ENCODE assay signal across 20 cellular contexts in the genomic region with DNA sequence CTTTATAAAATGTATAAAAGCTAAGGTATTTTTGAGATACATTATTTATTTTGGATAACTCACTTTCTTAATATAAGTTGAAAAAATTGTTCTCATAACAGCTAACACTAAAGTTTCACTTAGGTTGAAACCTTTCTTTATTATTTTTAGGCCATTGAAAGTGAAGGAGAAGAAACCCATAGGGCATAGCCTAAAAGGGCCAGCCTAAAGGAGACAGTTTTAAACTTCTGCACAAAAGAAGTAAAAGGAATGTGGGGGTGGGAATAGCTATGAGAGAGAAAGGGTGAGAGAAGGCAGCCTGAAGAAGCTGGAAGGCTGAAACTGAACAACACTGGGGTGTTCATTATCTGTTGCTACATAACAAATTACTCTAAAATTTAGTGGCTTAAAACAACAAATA. TPM values are rescaled to one million over a fixed set of nuclear protein-coding genes. Genes with fewer than 3 reads are reported as not detected.
DNase-seq lines count a peak whose midpoint lies in the region; ATAC-seq, FAIRE-seq and TF ChIP-seq lines count a peak whose summit lies in the region.
"Had no signal": no experiment of that assay in that cellular context is flagged by ENCODE, and none has a peak within 500 bp of the region (broad histone marks: within the 10 kb centered on the region; RNA-seq: fewer than 3 reads in every experiment).

No MANE protein-coding gene starts in this region.

- peak overlapping the region; percentile 30 for H3K27ac Mint-ChIP-seq in activated naive CD4-positive, alpha-beta T cell treated with anti-CD3 and anti-CD28 coated beads, Interleukin-2, amount 50 U/mL, for 24 hours
- H3K27ac Mint-ChIP-seq in activated T-helper 17 cell treated with anti-CD3 and anti-CD28 coated beads, Interleukin-2, amount 50 U/mL, for 72 hours = no peak overlapping the region
- H3K27ac Mint-ChIP-seq: T-cell had no signal

- no peak overlapping the region for H3K9ac ChIP-seq in GM12878 (ENCODE audit: control insufficient read depth, insufficient read depth, low read length)
- H3K9ac ChIP-seq: SK-N-SH had no signal

- H3K4me3 ChIP-seq in GM12878 (no peak overlapping the region), heart left ventricle (no peak overlapping the region)

- RAD21 ChIA-PET in GM12878 (lab: Charles Lee; ENCODE audit: unreplicated experiment) = interaction anchor here (1.1 to 1.2 kb wide), 2 partner anchors 28 to 144 kb away, joined by 3 to 5 read pairs; no protein-coding TSS in a partner anchor

- H3K36me3 ChIP-seq in GM12878 (ENCODE audit: control insufficient read depth in 2 of 2, insufficient read depth in 2 of 2, low read length in 1 of 2) = no peaks in the 10 kb centered on the region
- no peaks in the 10 kb centered on the region for H3K36me3 ChIP-seq in heart left ventricle
- H3K36me3 ChIP-seq: BE2C had no signal

- TF ChIP-seq RAD21 in GM12878 (IDR thresholded peaks at IDR 0.05; ENCODE audit: insufficient read depth, low read depth, low read length) = no peak

- H3K27me3 ChIP-seq in GM12878 (replicated peaks in 1 of 2; ENCODE audit: control insufficient read depth in 2 of 2, insufficient read depth in 2 of 2, low read length in 1 of 2) (no peaks in the 10 kb centered on the region), heart left ventricle (no peaks in the 10 kb centered on the region)
- H3K27me3 ChIP-seq: BE2C had no signal

- peaks cover 5% of the 10 kb centered on the region for H3K4me1 Mint-ChIP-seq in activated naive CD4-positive, alpha-beta T cell treated with anti-CD3 and anti-CD28 coated beads, Interleukin-2, amount 50 U/mL, for 24 hours
- H3K4me1 Mint-ChIP-seq in activated T-helper 17 cell treated with anti-CD3 and anti-CD28 coated beads, Interleukin-2, amount 50 U/mL, for 72 hours = peaks cover 6% of the 10 kb centered on the region

- in situ Hi-C loops in GM12878 (cut with MboI) = no loop called here

- no peak overlapping the region for H2AFZ ChIP-seq in GM12878 (ENCODE audit: control insufficient read depth, low read depth, low read length)

- CTCF ChIA-PET in GM12878 (lab: Yijun Ruan, JAX) = interaction anchor here (0.7 to 1.6 kb wide), 3 partner anchors 13 to 146 kb away, joined by 3 to 4 read pairs (median 3); no protein-coding TSS in a partner anchor

- BruUV-seq in GM12878 (replicated peaks; lab: Mats Ljungman, UMichigan) = no TSS peak

- TF ChIP-seq CTCF in GM12878 (IDR thresholded peaks at IDR 0.05 in 2 of 3, conservative IDR thresholded peaks at IDR 0.05 in 1 of 3; ENCODE audit: control insufficient read depth in 2 of 3, extremely low read depth in 1 of 3, insufficient read depth in 1 of 3, low read depth in 3 of 3, low read length in 3 of 3) = no peak
- no peak for TF ChIP-seq CTCF in heart left ventricle (IDR thresholded peaks at IDR 0.05)

- no peaks in the 10 kb centered on the region for H3K36me3 Mint-ChIP-seq in activated naive CD4-positive, alpha-beta T cell treated with anti-CD3 and anti-CD28 coated beads, Interleukin-2, amount 50 U/mL, for 24 hours
- H3K36me3 Mint-ChIP-seq in activated T-helper 17 cell treated with anti-CD3 and anti-CD28 coated beads, Interleukin-2, amount 50 U/mL, for 72 hours (ENCODE audit: low read depth) = no peaks in the 10 kb centered on the region
- H3K36me3 Mint-ChIP-seq: CD4-positive, alpha-beta memory T cell; T-cell had no signal

- TF ChIP-seq EP300 in GM12878 (IDR thresholded peaks at IDR 0.05; ENCODE audit: borderline replicate concordance in 1 of 2, control insufficient read depth in 1 of 2, low read depth in 2 of 2, low read length in 2 of 2) = no peak

- TF ChIP-seq POLR2A in GM12878 (IDR thresholded peaks at IDR 0.05; ENCODE audit: low read depth, low read length) (no peak), heart left ventricle (IDR thresholded peaks at IDR 0.05) (no peak)

- no peaks in the 10 kb centered on the region for H3K9me3 Mint-ChIP-seq in activated naive CD4-positive, alpha-beta T cell treated with anti-CD3 and anti-CD28 coated beads, Interleukin-2, amount 50 U/mL, for 24 hours
- no peaks in the 10 kb centered on the region for H3K9me3 Mint-ChIP-seq in activated T-helper 17 cell treated with anti-CD3 and anti-CD28 coated beads, Interleukin-2, amount 50 U/mL, for 72 hours
- H3K9me3 Mint-ChIP-seq: T-cell had no signal

- ATAC-seq in HG03432 (IDR thresholded peaks at IDR 0.05; ENCODE audit: unreplicated experiment) (peak; percentile 61), GM12878 (peak; percentile 39), heart left ventricle (no peak)
- ATAC-seq in activated T-helper 17 cell treated with anti-CD3 and anti-CD28 coated beads, Interleukin-2, amount 50 U/mL, for 72 hours (replicated peaks) = no peak
- ATAC-seq: T-cell had no signal

- FAIRE-seq in GM12878 (lab: Jason Lieb, UNC) = no peak
- FAIRE-seq: RCC 7860 had no signal

- H4K20me1 ChIP-seq in GM12878 (ENCODE audit: control insufficient read depth, insufficient read depth) = no peaks in the 10 kb centered on the region

- no peak for DNase-seq in activated naive CD4-positive, alpha-beta T cell treated with anti-CD3 and anti-CD28 coated beads, Interleukin-2, amount 50 U/mL, for 16 hours
- no peak for DNase-seq in GM12878 (ENCODE audit: low read depth, low spot score)
- no peak for DNase-seq in heart left ventricle
- no peak for DNase-seq in dedifferentiated amniotic fluid mesenchymal stem cell (ENCODE audit: extremely low spot score)
- no peak for DNase-seq in NCI-H1092 (lab: John Stamatoyannopoulos, UW)
- DNase-seq: BE2C; CD4-positive, alpha-beta memory T cell; H7; MV-4-11; NCI-H1417 treated with DMSO at 0.1 percent for 48 hours; NCI-H2029 treated with DMSO at 0.1 percent for 48 hours; NCI-H524 treated with DMSO at 0.1 percent for 48 hours; Right ventricle myocardium superior; SK-N-SH; T-cell had no signal

- no peak overlapping the region for H3K4me2 ChIP-seq in GM12878 (ENCODE audit: control insufficient read depth, insufficient read depth)
- H3K4me2 ChIP-seq: SK-N-SH had no signal

- H3K9me3 ChIP-seq in GM12878 (replicated peaks; ENCODE audit: control insufficient read depth, insufficient read depth, low read length) (no peaks in the 10 kb centered on the region; the same call in 2 of the 3 replicates), heart left ventricle (no peaks in the 10 kb centered on the region)
- H3K9me3 ChIP-seq: BE2C, SK-N-SH had no signal

- H3K27ac ChIP-seq in GM12878 (ENCODE audit: control insufficient read depth, insufficient read depth) (no peak overlapping the region), heart left ventricle (no peak overlapping the region)
- H3K27ac ChIP-seq: 22Rv1 had no signal

- SMC1A ChIA-PET in GM12878 (lab: Charles Lee; ENCODE audit: uncharacterized antibody, unreplicated experiment) = interaction anchor here (0.6 to 2.8 kb wide), 4 partner anchors 16 to 212 kb away, joined by 3 to 10 read pairs (median 4); no protein-coding TSS in a partner anchor

- H3K4me3 Mint-ChIP-seq in activated naive CD4-positive, alpha-beta T cell treated with anti-CD3 and anti-CD28 coated beads, Interleukin-2, amount 50 U/mL, for 24 hours = no peak overlapping the region
- no peak overlapping the region for H3K4me3 Mint-ChIP-seq in activated T-helper 17 cell treated with anti-CD3 and anti-CD28 coated beads, Interleukin-2, amount 50 U/mL, for 72 hours
- H3K4me3 Mint-ChIP-seq: CD4-positive, alpha-beta memory T cell; T-cell had no signal

- H3K79me2 ChIP-seq in GM12878 (ENCODE audit: control insufficient read depth, insufficient read depth, low read length) = no peaks in the 10 kb centered on the region

- POLR2A ChIA-PET in GM12878 (lab: Charles Lee) = interaction anchor here (0.7 kb wide), 1 partner anchor 288 kb away, joined by 3 read pairs; no protein-coding TSS in a partner anchor

- intact Hi-C loops in GM12878 (cut with micrococcal nuclease; ENCODE audit: unreplicated experiment) (no loop called here), heart left ventricle (cut with DNase I) (loop anchor here in 1 of 10 donors (10.0 kb wide), 1 partner anchor 129 kb away; no protein-coding TSS in a partner anchor)

- H3K4me1 ChIP-seq in GM12878 (ENCODE audit: control insufficient read depth, insufficient read depth, low read length) = peaks cover 9% of the 10 kb centered on the region; the same call in 1 of the 2 replicates
- H3K4me1 ChIP-seq in heart left ventricle = peaks cover 0 to 15% (median 5%) of the 10 kb centered on the region in 12 donors

- H3K27me3 Mint-ChIP-seq in activated naive CD4-positive, alpha-beta T cell treated with anti-CD3 and anti-CD28 coated beads, Interleukin-2, amount 50 U/mL, for 24 hours = peaks cover 5% of the 10 kb centered on the region
- H3K27me3 Mint-ChIP-seq in activated T-helper 17 cell treated with anti-CD3 and anti-CD28 coated beads, Interleukin-2, amount 50 U/mL, for 72 hours = peaks cover 18% of the 10 kb centered on the region

RNA-seq across cellular contexts. Expression of a gene that starts 57.6 kb away (rescaled TPM):
- 63.3 and 67.6 TPM in 2 replicates for total RNA-seq in GM12878 (2013; cell fraction: nucleolus; rRNA removed)
- 3.7 and 5.6 TPM in 2 replicates for total RNA-seq in GM12878 (2014; rRNA removed)
- 3.9 and 4.3 TPM in 2 replicates for total RNA-seq in GM12878 (2014; rRNA removed; fragmentation: Illumina TruSeq; extraction: Trizol)
- 2.6 TPM in 2 replicates for total RNA-seq in GM12878 (2021)
- polyA plus RNA-seq in GM12878 (2011; ENCODE audit: low read depth) = 18.5 TPM
- 23.7 and 24.0 TPM in 2 replicates for polyA plus RNA-seq in GM12878 (2011; rRNA removed)
- polyA plus RNA-seq in GM12878 (2011; cell fraction: cytosol; rRNA removed) = 14.8 and 17.0 TPM in 2 replicates
- polyA plus RNA-seq in GM12878 (2011; cell fraction: nucleus; rRNA removed) = 22.8 and 28.1 TPM in 2 replicates
- 21.3 and 22.6 TPM in 2 replicates for polyA plus RNA-seq in GM12878 (2012)
- polyA plus RNA-seq in GM12878 (2014; fragmentation: Illumina TruSeq; extraction: Trizol) = 3.9 and 4.0 TPM in 2 replicates
- polyA plus RNA-seq in GM12878 (2014; fragmentation: Nextera tagmentation; extraction: Ambion mirVana) = under 1 TPM; 0.31 to 0.44 TPM
- 2.0 and 3.2 TPM in 2 replicates for polyA plus RNA-seq in GM12878 (2014; rRNA removed)
- polyA plus RNA-seq in GM12878 (2016; fragmentation: Nextera tagmentation; extraction: Ambion mirVana) = under 1 TPM; 0.54 to 0.67 TPM
- 51.5 and 62.2 TPM in 2 replicates for polyA minus RNA-seq in GM12878 (2011; rRNA and poly(A)+ RNA removed)
- polyA minus RNA-seq in GM12878 (2011; cell fraction: cytosol; rRNA and poly(A)+ RNA removed) = 9.5 and 12.0 TPM in 2 replicates
- polyA minus RNA-seq in GM12878 (2011; cell fraction: nucleus; rRNA and poly(A)+ RNA removed) = 30.8 and 41.6 TPM in 2 replicates
- total RNA-seq in activated T-helper 17 cell treated with anti-CD3 and anti-CD28 coated beads, Interleukin-2, amount 50 U/mL, for 72 hours = 10 to 100 TPM; 22.8 to 25.1 TPM
- 10 to 100 TPM; 35.3 to 75.9 (median 56.9) TPM for total RNA-seq in heart left ventricle
- polyA plus RNA-seq in heart left ventricle = 10 to 100 TPM; 10.6 to 21.6 TPM

Comparison
In these comparisons a context has a peak if more than half of its experiments do, and no peak if none do; other contexts are left out.
1. ATAC-seq: peak in HG03432 (single experiment) and GM12878 (single experiment); none in activated T-helper 17 cell treated with anti-CD3 and anti-CD28 coated beads, Interleukin-2, amount 50 U/mL, for 72 hours (single experiment) and heart left ventricle (0 of 4).